ENCODE assay signal across 9 cellular contexts in the genomic region with DNA sequence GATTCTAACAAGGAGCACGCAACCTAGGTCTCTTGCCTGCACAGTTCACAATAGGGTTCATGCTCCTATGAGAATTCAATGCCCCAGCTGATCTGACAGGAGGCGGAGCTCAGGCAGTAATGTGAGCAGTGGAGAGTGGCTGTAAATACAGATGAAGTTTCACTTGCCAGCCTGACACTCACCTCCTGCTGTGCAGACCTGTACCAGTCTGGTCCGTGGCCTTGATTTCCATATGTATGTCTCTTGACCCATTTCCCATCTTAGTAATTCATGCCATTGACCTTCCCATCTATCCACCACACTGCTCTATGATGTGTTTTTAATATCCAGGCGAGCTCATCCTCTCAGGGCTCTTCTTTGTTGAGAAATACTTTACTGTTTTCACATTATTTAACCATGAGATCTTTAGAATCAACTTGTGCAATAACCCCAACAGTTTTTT.
A peak's percentile ranks its signal among the peaks of the same experiment; 100 is the strongest.
DNase-seq lines count a peak whose midpoint lies in the region; ATAC-seq, FAIRE-seq and TF ChIP-seq lines count a peak whose summit lies in the region.
"Had no signal": no experiment of that assay in that cellular context is flagged by ENCODE, and none has a peak within 500 bp of the region (broad histone marks: within the 10 kb centered on the region; RNA-seq: fewer than 3 reads in every experiment).

No MANE protein-coding gene starts in this region.

- peak; percentile 67 for ATAC-seq in body of pancreas
- peak; percentile 77 to 84 for ATAC-seq in stimulated activated naive B cell treated with anti-CD40 and anti-IgM and Interleukin-4, amounts not matched to agents 10 μg/mL and 1 μg/mL and 100 μg/mL, for 72 hours (replicated peaks)

- H3K36me3 ChIP-seq in HAP-1 (replicated peaks): no peaks in the 10 kb centered on the region
- H3K36me3 ChIP-seq in MM.1S (replicated peaks; ENCODE audit: insufficient read depth, low read length): no peaks in the 10 kb centered on the region
- H3K36me3 ChIP-seq in body of pancreas (replicated peaks in 1 of 2; ENCODE audit: insufficient read depth in 1 of 2, low read depth in 2 of 2): no peaks in the 10 kb centered on the region
- no peaks in the 10 kb centered on the region for H3K36me3 ChIP-seq in kidney (ENCODE audit: control insufficient read depth in 1 of 2, insufficient read depth in 2 of 2, low read length in 2 of 2)

- FAIRE-seq in kidney (lab: Jason Lieb, UNC): no peak

- TF ChIP-seq POLR2A in body of pancreas (IDR thresholded peaks at IDR 0.05): no peak

- 47 to 53% methylated on average over 4 of the region's 4 CpGs for WGBS in body of pancreas, 2 donors

- H3K9ac ChIP-seq in MM.1S (ENCODE audit: low read length) (no peak overlapping the region), kidney (ENCODE audit: low read length in 2 of 2) (no peak overlapping the region)

- H2AFZ ChIP-seq in MM.1S (ENCODE audit: low read length): no peak overlapping the region

- peaks cover 32 to 55% of the 10 kb centered on the region in 2 donors for H3K4me1 Mint-ChIP-seq in stimulated activated naive B cell treated with anti-CD40 and anti-IgM and Interleukin-4, amounts not matched to agents 10 μg/mL and 1 μg/mL and 100 μg/mL, for 72 hours

- H3K36me3 Mint-ChIP-seq in stimulated activated naive B cell treated with anti-CD40 and anti-IgM and Interleukin-4, amounts not matched to agents 10 μg/mL and 1 μg/mL and 100 μg/mL, for 72 hours: peaks cover 3 to 14% of the 10 kb centered on the region in 2 donors

- no peak overlapping the region for H3K27ac Mint-ChIP-seq in stimulated activated naive B cell treated with anti-CD40 and anti-IgM and Interleukin-4, amounts not matched to agents 10 μg/mL and 1 μg/mL and 100 μg/mL, for 72 hours

- peak overlapping the region; percentile 27; the same call in 1 of the 2 replicates for H3K4me2 ChIP-seq in MM.1S (ENCODE audit: low read depth, low read length)

- peaks cover 12% of the 10 kb centered on the region for H3K4me1 ChIP-seq in HAP-1
- peaks cover 3% of the 10 kb centered on the region; the same call in 1 of the 2 replicates for H3K4me1 ChIP-seq in MM.1S (ENCODE audit: low read length)
- H3K4me1 ChIP-seq in body of pancreas: peaks cover 13% of the 10 kb centered on the region
- H3K4me1 ChIP-seq in kidney (ENCODE audit: control insufficient read depth in 1 of 2, insufficient read depth in 1 of 2, low read depth in 1 of 2, low read length in 2 of 2): peaks cover 7 to 10% of the 10 kb centered on the region in 2 donors

- no peaks in the 10 kb centered on the region for H3K9me3 ChIP-seq in HAP-1
- no peaks in the 10 kb centered on the region for H3K9me3 ChIP-seq in MM.1S (replicated peaks; ENCODE audit: insufficient read depth, low read length)
- H3K9me3 ChIP-seq in body of pancreas: no peaks in the 10 kb centered on the region
- no peaks in the 10 kb centered on the region for H3K9me3 ChIP-seq in kidney (ENCODE audit: control insufficient read depth in 1 of 2, low read length in 2 of 2)

- H4K20me1 ChIP-seq in MM.1S (ENCODE audit: insufficient read depth, low read length): no peaks in the 10 kb centered on the region

- DNase-seq in activated CD4-positive, alpha-beta T cell treated with anti-CD3 and anti-CD28 coated beads for 48 hours: peak; percentile 16
- DNase-seq in activated CD4-positive, alpha-beta T cell treated with anti-CD3 and anti-CD28 coated beads, Interleukin-2, amount 50 U/mL, for 4 hours: no peak
- peak; percentile 33 to 74 for DNase-seq in HAP-1 (ENCODE audit: low spot score in 2 of 2)
- peak; percentile 68 for DNase-seq in MM.1S
- peak; percentile 49 to 72 (median 62) for DNase-seq in body of pancreas
- peak; percentile 13 for DNase-seq in stimulated activated naive B cell treated with anti-CD40 and anti-IgM and Interleukin-4, amounts not matched to agents 10 μg/mL and 1 μg/mL and 100 μg/mL, for 72 hours
- no peak for DNase-seq in kidney glomerular epithelial cell (lab: John Stamatoyannopoulos, UW)
- DNase-seq in kidney: no peak

- no peak overlapping the region for H3K4me3 Mint-ChIP-seq in stimulated activated naive B cell treated with anti-CD40 and anti-IgM and Interleukin-4, amounts not matched to agents 10 μg/mL and 1 μg/mL and 100 μg/mL, for 72 hours
- H3K4me3 Mint-ChIP-seq: immature natural killer cell had no signal

- no peak overlapping the region for H3K27ac ChIP-seq in MM.1S (ENCODE audit: low read length)
- no peak overlapping the region for H3K27ac ChIP-seq in body of pancreas
- no peak overlapping the region for H3K27ac ChIP-seq in kidney (ENCODE audit: low read depth in 2 of 2, low read length in 2 of 2)

- in situ Hi-C loops in HAP-1 (cut with MboI; ENCODE audit: low sequenced_read_pairs): no loop called here

- no peaks in the 10 kb centered on the region for H3K9me2 ChIP-seq in MM.1S (replicated peaks; ENCODE audit: insufficient read depth, low read length)

- H3K27me3 Mint-ChIP-seq in stimulated activated naive B cell treated with anti-CD40 and anti-IgM and Interleukin-4, amounts not matched to agents 10 μg/mL and 1 μg/mL and 100 μg/mL, for 72 hours: no peaks in the 10 kb centered on the region

- TF ChIP-seq CTCF in MM.1S (IDR thresholded peaks at IDR 0.05; ENCODE audit: low read length) (no peak), body of pancreas (IDR thresholded peaks at IDR 0.05) (no peak), kidney (IDR thresholded peaks at IDR 0.05; ENCODE audit: borderline replicate concordance, extremely low read depth, insufficient read depth) (no peak)

- H3K9me3 Mint-ChIP-seq in stimulated activated naive B cell treated with anti-CD40 and anti-IgM and Interleukin-4, amounts not matched to agents 10 μg/mL and 1 μg/mL and 100 μg/mL, for 72 hours: no peaks in the 10 kb centered on the region
- H3K9me3 Mint-ChIP-seq: immature natural killer cell had no signal

- H3F3A ChIP-seq in MM.1S (ENCODE audit: insufficient read depth, low read length): no peaks in the 10 kb centered on the region

- peaks cover 25% of the 10 kb centered on the region for H3K79me2 ChIP-seq in MM.1S (ENCODE audit: low read length)

- H3K27me3 ChIP-seq in HAP-1 (ENCODE audit: low read depth): no peaks in the 10 kb centered on the region
- H3K27me3 ChIP-seq in MM.1S (replicated peaks; ENCODE audit: insufficient read depth, low read length): no peaks in the 10 kb centered on the region
- H3K27me3 ChIP-seq in body of pancreas: no peaks in the 10 kb centered on the region

- intact Hi-C loops in body of pancreas (cut with DNase I) (no loop called here), kidney (cut with DNase I) (no loop called here)

- H3K4me3 ChIP-seq in HAP-1 (no peak overlapping the region), MM.1S (ENCODE audit: low read length) (no peak overlapping the region), body of pancreas (no peak overlapping the region), kidney (ENCODE audit: low read length in 2 of 2) (no peak overlapping the region)

Comparison
In these comparisons a context has a peak if more than half of its experiments do, and no peak if none do; other contexts are left out.
1. DNase-seq: peak in activated CD4-positive, alpha-beta T cell treated with anti-CD3 and anti-CD28 coated beads for 48 hours (single experiment), HAP-1 (2 of 2), MM.1S (single experiment), body of pancreas (4 of 4) and stimulated activated naive B cell treated with anti-CD40 and anti-IgM and Interleukin-4, amounts not matched to agents 10 μg/mL and 1 μg/mL and 100 μg/mL, for 72 hours (single experiment); none in activated CD4-positive, alpha-beta T cell treated with anti-CD3 and anti-CD28 coated beads, Interleukin-2, amount 50 U/mL, for 4 hours (0 of 2), kidney glomerular epithelial cell (single experiment) and kidney (single experiment).